In the genomic region with DNA sequence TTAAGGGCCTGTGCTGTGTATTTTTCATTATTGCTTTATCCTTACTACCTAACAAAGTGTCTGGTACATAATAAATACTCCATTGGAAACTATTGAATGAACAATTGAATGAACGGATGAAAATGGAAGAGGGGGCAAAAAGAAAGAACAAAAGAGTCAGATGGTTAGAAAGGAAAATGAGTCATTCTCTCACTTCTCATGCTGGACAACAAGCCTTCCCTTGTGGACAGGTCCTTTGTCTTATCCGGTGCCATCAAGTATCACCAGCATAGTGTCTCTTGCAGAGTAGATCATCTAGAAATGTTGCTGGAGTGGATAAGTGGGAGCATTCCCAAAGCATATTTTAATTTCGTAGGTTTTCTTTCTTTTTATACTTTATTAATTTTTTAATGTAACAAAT, we compare ENCODE assay signal across 25 cellular contexts.
"Had no signal": no experiment of that assay in that cellular context is flagged by ENCODE, and none has a peak within 500 bp of the region (broad histone marks: within the 10 kb centered on the region; RNA-seq: fewer than 3 reads in every experiment).

No MANE protein-coding gene starts in this region.

- H3K27ac ChIP-seq: breast epithelium, esophagus muscularis mucosa, gastroesophageal sphincter, heart left ventricle, neural progenitor cell, psoas muscle, tibial nerve had no signal

- H3K9me3 Mint-ChIP-seq: activated naive CD4-positive, alpha-beta T cell treated with anti-CD3 and anti-CD28 coated beads, Interleukin-2, amount 50 U/mL, for 24 hours; central memory CD8-positive, alpha-beta T cell; effector memory CD8-positive, alpha-beta T cell; stimulated activated naive CD8-positive, alpha-beta T cell treated with anti-CD3 and anti-CD28 coated beads, Interleukin-15, Interleukin-2, amounts not matched to agents 100 ng/mL and 50 ng/mL, for 24 hours had no signal

- H3K27me3 Mint-ChIP-seq: activated naive CD4-positive, alpha-beta T cell treated with anti-CD3 and anti-CD28 coated beads, Interleukin-2, amount 50 U/mL, for 24 hours; central memory CD8-positive, alpha-beta T cell; effector memory CD8-positive, alpha-beta T cell; naive B cell; stimulated activated naive CD8-positive, alpha-beta T cell treated with anti-CD3 and anti-CD28 coated beads, Interleukin-15, Interleukin-2, amounts not matched to agents 100 ng/mL and 50 ng/mL, for 24 hours; T-cell had no signal

- ATAC-seq: effector memory CD8-positive, alpha-beta T cell; gastroesophageal sphincter; heart left ventricle; left cardiac atrium; psoas muscle; right cardiac atrium; T-cell had no signal

- H3K36me3 ChIP-seq: breast epithelium, neural progenitor cell had no signal

- H3K4me1 ChIP-seq: breast epithelium, esophagus muscularis mucosa, gastroesophageal sphincter, neural progenitor cell, psoas muscle, tibial nerve had no signal

- H3K4me3 Mint-ChIP-seq: activated naive CD4-positive, alpha-beta T cell treated with anti-CD3 and anti-CD28 coated beads, Interleukin-2, amount 50 U/mL, for 24 hours; central memory CD8-positive, alpha-beta T cell; effector memory CD8-positive, alpha-beta T cell; naive B cell; neural progenitor cell; stimulated activated naive CD8-positive, alpha-beta T cell treated with anti-CD3 and anti-CD28 coated beads, Interleukin-15, Interleukin-2, amounts not matched to agents 100 ng/mL and 50 ng/mL, for 24 hours; T-cell; T-helper 2 cell treated with Interferon-gamma antibody and Interleukin-4, amounts not matched to agents 5 μg/mL and 100 μg/mL, for 36 hours had no signal

- H3K27me3 ChIP-seq: breast epithelium, dorsolateral prefrontal cortex, esophagus muscularis mucosa, gastroesophageal sphincter, heart left ventricle, tibial nerve had no signal

- H3K4me3 ChIP-seq: breast epithelium, dorsolateral prefrontal cortex, esophagus muscularis mucosa, gastroesophageal sphincter, heart left ventricle, neural progenitor cell, psoas muscle, tibial nerve had no signal

- H3K9me3 ChIP-seq: breast epithelium, esophagus muscularis mucosa, gastroesophageal sphincter, heart left ventricle, psoas muscle, tibial nerve had no signal

- DNase-seq: activated CD4-positive, alpha-beta T cell treated with anti-CD3 and anti-CD28 coated beads for 1 hour; activated CD4-positive, alpha-beta T cell treated with anti-CD3 and anti-CD28 coated beads, Interleukin-2, amount 50 U/mL, for 1 hour; activated gamma-delta T cell treated with Interleukin-2 at 50 U/mL for 16 hours; activated T-cell treated with anti-CD3 and anti-CD28 coated beads, Interleukin-2, amount 50 U/mL, for 1 hour; dorsolateral prefrontal cortex; effector memory CD8-positive, alpha-beta T cell; heart left ventricle; islet precursor cell; left cardiac atrium; mesenchymal stem cell; naive B cell; psoas muscle; right cardiac atrium; stimulated activated CD4-positive, alpha-beta T cell treated with anti-CD3 and anti-CD28 coated beads, Interleukin-12 subunit alpha, Interleukin-12 subunit beta, amount 100 ng/mL, for 4 hours; stimulated activated CD4-positive, alpha-beta T cell treated with anti-CD3 and anti-CD28 coated beads, Interleukin-4, amount 100 ng/mL, for 4 hours; T-cell had no signal

- H3K27ac Mint-ChIP-seq: neural progenitor cell; T-cell; T-helper 2 cell treated with Interferon-gamma antibody and Interleukin-4, amounts not matched to agents 5 μg/mL and 100 μg/mL, for 36 hours had no signal
